ENCODE assay signal across 19 cellular contexts in genomic region chr14:22010532-22011242, GRCh38.
"Had no signal": no experiment of that assay in that cellular context is flagged by ENCODE, and none has a peak within 500 bp of the region (broad histone marks: within the 10 kb centered on the region; RNA-seq: fewer than 3 reads in every experiment).

No MANE protein-coding gene starts in this region.

- H3K27me3 ChIP-seq: heart right ventricle, suprapubic skin had no signal

- H3K4me3 Mint-ChIP-seq: brain; naive thymus-derived CD8-positive, alpha-beta T cell; type B pancreatic cell had no signal

- H3K9me3 ChIP-seq: suprapubic skin had no signal

- H3K9me3 Mint-ChIP-seq: activated naive CD4-positive, alpha-beta T cell treated with anti-CD3 and anti-CD28 coated beads for 36 hours; activated T-helper 17 cell treated with anti-CD3 and anti-CD28 coated beads, Interleukin-2, amount 50 U/mL, for 72 hours; naive thymus-derived CD8-positive, alpha-beta T cell had no signal

- H3K36me3 Mint-ChIP-seq: brain; naive thymus-derived CD8-positive, alpha-beta T cell; type B pancreatic cell had no signal

- H3K27ac ChIP-seq: parathyroid adenoma, SK-N-MC, suprapubic skin had no signal

- H3K36me3 ChIP-seq: heart right ventricle, suprapubic skin had no signal

- H3K4me3 ChIP-seq: heart right ventricle, SK-N-MC, suprapubic skin had no signal

- ATAC-seq: activated CD4-positive, CD25-positive, alpha-beta regulatory T cell treated with anti-CD3 and anti-CD28 coated beads, Interleukin-2, amount 50 U/mL, for 24 hours; activated T-helper 17 cell treated with anti-CD3 and anti-CD28 coated beads, Interleukin-2, amount 50 U/mL, for 72 hours; left colon; naive thymus-derived CD8-positive, alpha-beta T cell had no signal

- H3K27me3 Mint-ChIP-seq: activated T-helper 17 cell treated with anti-CD3 and anti-CD28 coated beads, Interleukin-2, amount 50 U/mL, for 72 hours; naive thymus-derived CD8-positive, alpha-beta T cell had no signal

- H3K4me1 Mint-ChIP-seq: activated T-helper 17 cell treated with anti-CD3 and anti-CD28 coated beads, Interleukin-2, amount 50 U/mL, for 72 hours; brain had no signal

- DNase-seq: activated naive CD4-positive, alpha-beta T cell treated with anti-CD3 and anti-CD28 coated beads for 36 hours; activated T-cell treated with anti-CD3 and anti-CD28 coated beads for 4 hours; amniotic stem cell; effector memory CD4-positive, alpha-beta T cell; foreskin melanocyte; heart right ventricle; left colon; naive thymus-derived CD8-positive, alpha-beta T cell; retina; small intestine; stimulated activated CD4-positive, alpha-beta T cell treated with anti-CD3 and anti-CD28 coated beads, Interleukin-4, amount 100 ng/mL, for 24 hours; stimulated activated naive CD4-positive, alpha-beta T cell had no signal

- H3K4me1 ChIP-seq: parathyroid adenoma, suprapubic skin had no signal

- H3K27ac Mint-ChIP-seq: activated naive CD4-positive, alpha-beta T cell treated with anti-CD3 and anti-CD28 coated beads for 36 hours; brain; type B pancreatic cell had no signal
